ENCODE assay signal across 23 cellular contexts in genomic region chr6:103280417-103280816, GRCh38.
"Had no signal": no experiment of that assay in that cellular context is flagged by ENCODE, and none has a peak within 500 bp of the region (broad histone marks: within the 10 kb centered on the region; RNA-seq: fewer than 3 reads in every experiment).

No MANE protein-coding gene starts in this region.

- H3K4me1 Mint-ChIP-seq: IgD-negative memory B cell, T-cell had no signal

- H3K9me3 ChIP-seq: SK-N-SH had no signal

- H3K27me3 Mint-ChIP-seq: IgD-negative memory B cell, T-cell had no signal

- DNase-seq: Kasumi-1, MM.1S, NCI-H1092 treated with DMSO at 0.1 percent for 48 hours, NCI-H1436, NCI-H187, NCI-H2029, NCI-H2081 treated with DMSO at 0.1 percent for 48 hours, NCI-H2171, NCI-H226, NCI-H446, NCI-H510A, NCI-H524 treated with DMSO at 0.1 percent for 48 hours, NCI-H69, NCI-H774, SHP77, SK-N-SH, SW 1271, T-cell had no signal

- H3K27ac Mint-ChIP-seq: IgD-negative memory B cell, T-cell had no signal

- H3K36me3 Mint-ChIP-seq: IgD-negative memory B cell, T-cell had no signal

- ATAC-seq: K562, T-cell had no signal

- H3K4me3 Mint-ChIP-seq: IgD-negative memory B cell, T-cell had no signal

- H3K4me3 ChIP-seq: K562 had no signal

- H3K27ac ChIP-seq: HL-60, KMS-11, RWPE1 had no signal

- H3K4me2 ChIP-seq: KMS-11, SK-N-SH had no signal

- H3K9ac ChIP-seq: KMS-11, SK-N-SH had no signal
